ENCODE assay signal across 3 cellular contexts in genomic region chr12:68070957-68071356, GRCh38.
"Had no signal": no experiment of that assay in that cellular context is flagged by ENCODE, and none has a peak within 500 bp of the region (broad histone marks: within the 10 kb centered on the region; RNA-seq: fewer than 3 reads in every experiment).

No MANE protein-coding gene starts in this region.

- H3K4me3 ChIP-seq: GM12878 had no signal

- ATAC-seq: GM12878 had no signal

- DNase-seq: GDM1, GF-D8 had no signal
